In the genomic region with DNA sequence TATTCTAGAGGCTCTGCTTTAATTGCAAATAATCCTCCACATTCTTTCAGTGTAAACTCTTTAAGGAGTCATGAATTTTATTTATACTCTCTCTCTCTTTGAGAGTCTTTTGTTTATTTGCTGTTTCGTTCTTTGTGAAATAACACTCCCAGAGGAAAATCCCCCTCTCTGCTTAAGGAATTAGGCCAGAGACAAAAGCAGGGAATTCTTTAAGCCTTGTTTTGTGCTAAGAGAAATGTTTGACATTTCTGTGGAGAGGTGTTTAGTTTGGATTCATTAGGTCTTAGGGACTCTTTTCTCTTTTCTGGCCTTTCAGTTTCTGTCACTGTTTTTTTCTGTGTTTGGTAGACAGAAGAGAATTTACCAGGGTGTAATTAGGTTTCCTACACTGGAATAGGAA, we compare ENCODE assay signal across 1 cellular context.
TF ChIP-seq lines count a peak whose summit lies in the region.

No MANE protein-coding gene starts in this region.

TF ChIP-seq in GM23338, 12 proteins besides CTCF, POLR2A, EP300 and RAD21:
- no peak for TF ChIP-seq ZNF462 (CRISPR knock-in tag; IDR thresholded peaks at IDR 0.05)
- TF ChIP-seq, protein P1, sequence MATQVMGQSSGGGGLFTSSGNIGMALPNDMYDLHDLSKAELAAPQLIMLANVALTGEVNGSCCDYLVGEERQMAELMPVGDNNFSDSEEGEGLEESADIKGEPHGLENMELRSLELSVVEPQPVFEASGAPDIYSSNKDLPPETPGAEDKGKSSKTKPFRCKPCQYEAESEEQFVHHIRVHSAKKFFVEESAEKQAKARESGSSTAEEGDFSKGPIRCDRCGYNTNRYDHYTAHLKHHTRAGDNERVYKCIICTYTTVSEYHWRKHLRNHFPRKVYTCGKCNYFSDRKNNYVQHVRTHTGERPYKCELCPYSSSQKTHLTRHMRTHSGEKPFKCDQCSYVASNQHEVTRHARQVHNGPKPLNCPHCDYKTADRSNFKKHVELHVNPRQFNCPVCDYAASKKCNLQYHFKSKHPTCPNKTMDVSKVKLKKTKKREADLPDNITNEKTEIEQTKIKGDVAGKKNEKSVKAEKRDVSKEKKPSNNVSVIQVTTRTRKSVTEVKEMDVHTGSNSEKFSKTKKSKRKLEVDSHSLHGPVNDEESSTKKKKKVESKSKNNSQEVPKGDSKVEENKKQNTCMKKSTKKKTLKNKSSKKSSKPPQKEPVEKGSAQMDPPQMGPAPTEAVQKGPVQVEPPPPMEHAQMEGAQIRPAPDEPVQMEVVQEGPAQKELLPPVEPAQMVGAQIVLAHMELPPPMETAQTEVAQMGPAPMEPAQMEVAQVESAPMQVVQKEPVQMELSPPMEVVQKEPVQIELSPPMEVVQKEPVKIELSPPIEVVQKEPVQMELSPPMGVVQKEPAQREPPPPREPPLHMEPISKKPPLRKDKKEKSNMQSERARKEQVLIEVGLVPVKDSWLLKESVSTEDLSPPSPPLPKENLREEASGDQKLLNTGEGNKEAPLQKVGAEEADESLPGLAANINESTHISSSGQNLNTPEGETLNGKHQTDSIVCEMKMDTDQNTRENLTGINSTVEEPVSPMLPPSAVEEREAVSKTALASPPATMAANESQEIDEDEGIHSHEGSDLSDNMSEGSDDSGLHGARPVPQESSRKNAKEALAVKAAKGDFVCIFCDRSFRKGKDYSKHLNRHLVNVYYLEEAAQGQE (IDR thresholded peaks at IDR 0.05; ENCODE audit: unreplicated experiment), result no peak
- no peak for TF ChIP-seq POLR2AphosphoS5 (IDR thresholded peaks at IDR 0.05; ENCODE audit: low read depth)
- no peak for TF ChIP-seq CREB1 (CRISPR knock-in tag; IDR thresholded peaks at IDR 0.05; ENCODE audit: low read depth)
- TF ChIP-seq STAT1 (IDR thresholded peaks at IDR 0.05; ENCODE audit: unreplicated experiment), result no peak
- TF ChIP-seq EZH2 (IDR thresholded peaks at IDR 0.05; ENCODE audit: low read depth, unreplicated experiment), result no peak
- TF ChIP-seq NANOG (IDR thresholded peaks at IDR 0.05; ENCODE audit: borderline replicate concordance), result no peak
- TF ChIP-seq, protein P2, sequence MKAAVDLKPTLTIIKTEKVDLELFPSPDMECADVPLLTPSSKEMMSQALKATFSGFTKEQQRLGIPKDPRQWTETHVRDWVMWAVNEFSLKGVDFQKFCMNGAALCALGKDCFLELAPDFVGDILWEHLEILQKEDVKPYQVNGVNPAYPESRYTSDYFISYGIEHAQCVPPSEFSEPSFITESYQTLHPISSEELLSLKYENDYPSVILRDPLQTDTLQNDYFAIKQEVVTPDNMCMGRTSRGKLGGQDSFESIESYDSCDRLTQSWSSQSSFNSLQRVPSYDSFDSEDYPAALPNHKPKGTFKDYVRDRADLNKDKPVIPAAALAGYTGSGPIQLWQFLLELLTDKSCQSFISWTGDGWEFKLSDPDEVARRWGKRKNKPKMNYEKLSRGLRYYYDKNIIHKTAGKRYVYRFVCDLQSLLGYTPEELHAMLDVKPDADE (IDR thresholded peaks at IDR 0.05), result no peak
- TF ChIP-seq JUNB (IDR thresholded peaks at IDR 0.05; ENCODE audit: unreplicated experiment), result no peak
